Comparison of ENCODE assay signal across 8 cellular contexts in genomic region chr15:78565951-78566774, GRCh38. TPM values are rescaled to one million over a fixed set of nuclear protein-coding genes. Genes with fewer than 3 reads are reported as not detected.
DNase-seq lines count a peak whose midpoint lies in the region; ATAC-seq, FAIRE-seq and TF ChIP-seq lines count a peak whose summit lies in the region.

No MANE protein-coding gene starts in this region.

- 4% methylated on average over 19 of the region's 19 CpGs for WGBS in GM12878 (ENCODE audit: insufficient coverage, insufficient replicate concordance, low lambda C conversion rate, missing lambda C conversion rate)
- 5% methylated on average over 17 of the region's 19 CpGs for WGBS in right lobe of liver (ENCODE audit: insufficient coverage, low coverage, low lambda C conversion rate, missing lambda C conversion rate)

- peaks cover 11% of the 10 kb centered on the region for H3K79me2 ChIP-seq in GM12878 (ENCODE audit: control insufficient read depth, insufficient read depth, low read length)

- H3K4me1 ChIP-seq in GM12878 (ENCODE audit: control insufficient read depth, insufficient read depth, low read length): peaks cover 5% of the 10 kb centered on the region
- H3K4me1 ChIP-seq in right lobe of liver: peaks cover 0 to 5% (median 0%) of the 10 kb centered on the region in 4 donors
- peaks cover 5% of the 10 kb centered on the region for H3K4me1 ChIP-seq in upper lobe of right lung

- peak overlapping the region; percentile 83 for H3K4me3 ChIP-seq in GM12878
- peak overlapping the region; percentile 43 to 66 (median 45) for H3K4me3 ChIP-seq in right lobe of liver
- H3K4me3 ChIP-seq in upper lobe of right lung: peak overlapping the region; percentile 55

- H3K4me2 ChIP-seq in GM12878 (ENCODE audit: control insufficient read depth, insufficient read depth): peak overlapping the region; percentile 100

- TF ChIP-seq RAD21 in GM12878 (IDR thresholded peaks at IDR 0.05; ENCODE audit: insufficient read depth, low read depth, low read length): no peak

- H2AFZ ChIP-seq in GM12878 (ENCODE audit: control insufficient read depth, low read depth, low read length): peak overlapping the region; percentile 87

- intact Hi-C loops in GM12878 (cut with micrococcal nuclease; ENCODE audit: unreplicated experiment) (loop anchor here (1.0 kb wide), 1 partner anchor 26 kb away; the partner anchor contains the start of gene PSMA4), right lobe of liver (cut with DNase I) (no loop called here), upper lobe of right lung (cut with DNase I) (no loop called here)

- no peaks in the 10 kb centered on the region for H4K20me1 ChIP-seq in GM12878 (ENCODE audit: control insufficient read depth, insufficient read depth)

- DNase-seq in NCI-H345 (lab: John Stamatoyannopoulos, UW) (peak; percentile 21), NCI-H345 treated with DMSO at 0.1 percent for 48 hours (lab: John Stamatoyannopoulos, UW; ENCODE audit: unreplicated experiment) (no peak), H4 (ENCODE audit: low spot score) (peak; percentile 29), NCI-H146 treated with DMSO at 0.1 percent for 48 hours (lab: John Stamatoyannopoulos, UW; ENCODE audit: unreplicated experiment) (peak; percentile 23), GM12878 (ENCODE audit: low read depth, low spot score) (no peak), right lobe of liver (no peak), upper lobe of right lung (no peak), hippocampal formation (lab: John Stamatoyannopoulos, UW) (no peak)

- in situ Hi-C loops in GM12878 (cut with MboI): no loop called here

- ATAC-seq in GM12878: peak; percentile 34
- ATAC-seq in right lobe of liver: peak in 3 of 4 donors; percentile 10 to 34 (median 14)
- ATAC-seq in upper lobe of right lung: peak; percentile 7

- CTCF ChIA-PET in GM12878 (lab: Yijun Ruan, JAX): interaction anchor here (1.6 to 2.2 kb wide), 2 partner anchors 22 to 26 kb away, joined by 3 to 9 read pairs; partner anchors contain the start of gene PSMA4

- no peak for TF ChIP-seq EP300 in GM12878 (IDR thresholded peaks at IDR 0.05; ENCODE audit: borderline replicate concordance in 1 of 2, control insufficient read depth in 1 of 2, low read depth in 2 of 2, low read length in 2 of 2)

- no peaks in the 10 kb centered on the region for H3K9me3 ChIP-seq in GM12878 (replicated peaks; ENCODE audit: control insufficient read depth, insufficient read depth, low read length)
- no peaks in the 10 kb centered on the region for H3K9me3 ChIP-seq in right lobe of liver
- no peaks in the 10 kb centered on the region for H3K9me3 ChIP-seq in upper lobe of right lung

- H3K9ac ChIP-seq in GM12878 (ENCODE audit: control insufficient read depth, insufficient read depth, low read length): peak overlapping the region; percentile 80

- SMC1A ChIA-PET in GM12878 (lab: Charles Lee; ENCODE audit: uncharacterized antibody, unreplicated experiment): interaction anchor here (0.9 to 5.6 kb wide), 5 partner anchors 9 to 24 kb away, joined by 3 to 47 read pairs (median 4); partner anchors contain the start of gene PSMA4

- no peak for FAIRE-seq in GM12878 (lab: Jason Lieb, UNC)

- TSS peak; percentile 70 for BruUV-seq in GM12878 (replicated peaks; lab: Mats Ljungman, UMichigan)

- TF ChIP-seq POLR2A in GM12878 (IDR thresholded peaks at IDR 0.05; ENCODE audit: low read depth, low read length) (no peak), right lobe of liver (IDR thresholded peaks at IDR 0.05) (no peak)

- H3K36me3 ChIP-seq in GM12878 (ENCODE audit: control insufficient read depth in 2 of 2, insufficient read depth in 2 of 2, low read length in 1 of 2): no peaks in the 10 kb centered on the region
- no peaks in the 10 kb centered on the region for H3K36me3 ChIP-seq in right lobe of liver
- no peaks in the 10 kb centered on the region for H3K36me3 ChIP-seq in upper lobe of right lung

- H3K27me3 ChIP-seq in GM12878 (replicated peaks in 1 of 2; ENCODE audit: control insufficient read depth in 2 of 2, insufficient read depth in 2 of 2, low read length in 1 of 2): no peaks in the 10 kb centered on the region
- no peaks in the 10 kb centered on the region for H3K27me3 ChIP-seq in right lobe of liver
- H3K27me3 ChIP-seq in upper lobe of right lung: peaks cover 16% of the 10 kb centered on the region

- POLR2A ChIA-PET in GM12878 (lab: Charles Lee): interaction anchor here (0.8 to 2.5 kb wide), 5 partner anchors 9 to 26 kb away, joined by 3 to 23 read pairs (median 3); partner anchors contain the start of gene PSMA4

- RAD21 ChIA-PET in GM12878 (lab: Charles Lee; ENCODE audit: unreplicated experiment): interaction anchor here (0.7 to 2.3 kb wide), 5 partner anchors 13 to 26 kb away, joined by 3 to 18 read pairs (median 3); partner anchors contain the start of gene PSMA4

- H3K27ac ChIP-seq in GM12878 (ENCODE audit: control insufficient read depth, insufficient read depth) (peak overlapping the region; percentile 62), right lobe of liver (no peak overlapping the region), upper lobe of right lung (no peak overlapping the region)

- TF ChIP-seq CTCF in GM12878 (IDR thresholded peaks at IDR 0.05 in 2 of 3, conservative IDR thresholded peaks at IDR 0.05 in 1 of 3; ENCODE audit: control insufficient read depth in 2 of 3, extremely low read depth in 1 of 3, insufficient read depth in 1 of 3, low read depth in 3 of 3, low read length in 3 of 3): peak in 1 of 3 experiments; percentile 31; a peak in 1 of 6 replicates
- no peak for TF ChIP-seq CTCF in right lobe of liver (IDR thresholded peaks at IDR 0.05)
- no peak for TF ChIP-seq CTCF in upper lobe of right lung (IDR thresholded peaks at IDR 0.05)

RNA-seq across cellular contexts. Expression of gene CHRNA5, which starts 0.8 kb away (rescaled TPM):
- total RNA-seq in H4 (2014; rRNA removed; shearing (Covaris generic)): 27.0 and 39.4 TPM in 2 replicates
- 12.1 and 12.5 TPM in 2 replicates for total RNA-seq in GM12878 (2013; cell fraction: nucleolus; rRNA removed)
- 9.6 and 14.7 TPM in 2 replicates for total RNA-seq in GM12878 (2014; rRNA removed)
- total RNA-seq in GM12878 (2014; rRNA removed; fragmentation: Illumina TruSeq; extraction: Trizol): 14.7 and 16.4 TPM in 2 replicates
- total RNA-seq in GM12878 (2021): 14.3 and 14.8 TPM in 2 replicates
- 4.6 TPM for polyA plus RNA-seq in GM12878 (2011; ENCODE audit: low read depth)
- polyA plus RNA-seq in GM12878 (2011; rRNA removed): 16.4 and 25.1 TPM in 2 replicates
- 5.1 and 5.4 TPM in 2 replicates for polyA plus RNA-seq in GM12878 (2011; cell fraction: cytosol; rRNA removed)
- polyA plus RNA-seq in GM12878 (2011; cell fraction: nucleus; rRNA removed): 2.7 and 4.5 TPM in 2 replicates
- 6.5 TPM in 2 replicates for polyA plus RNA-seq in GM12878 (2012)
- 15.1 and 20.1 TPM in 2 replicates for polyA plus RNA-seq in GM12878 (2014; fragmentation: Illumina TruSeq; extraction: Trizol)
- 1 to 10 TPM; 2.6 to 6.1 TPM for polyA plus RNA-seq in GM12878 (2014; fragmentation: Nextera tagmentation; extraction: Ambion mirVana)
- 8.4 and 10.6 TPM in 2 replicates for polyA plus RNA-seq in GM12878 (2014; rRNA removed)
- polyA plus RNA-seq in GM12878 (2016; fragmentation: Nextera tagmentation; extraction: Ambion mirVana): 10 to 100 TPM in 1 of 2 experiments, under 1 TPM in 1; 0.74 to 21.4 TPM
- polyA minus RNA-seq in GM12878 (2011; rRNA and poly(A)+ RNA removed): 4.4 and 11.6 TPM in 2 replicates
- polyA minus RNA-seq in GM12878 (2011; cell fraction: cytosol; rRNA and poly(A)+ RNA removed): 0.94 and 4.8 TPM in 2 replicates
- 1.3 and 2.4 TPM in 2 replicates for polyA minus RNA-seq in GM12878 (2011; cell fraction: nucleus; rRNA and poly(A)+ RNA removed)
- total RNA-seq in right lobe of liver: under 1 TPM in 5 of 6 experiments, not detected in 1; 0.19 to 0.56 (median 0.38) TPM
- 1.2 TPM for total RNA-seq in upper lobe of right lung

RNA-seq across cellular contexts. Expression of gene PSMA4, which starts 25.9 kb away (rescaled TPM):
- total RNA-seq in H4 (2014; rRNA removed; shearing (Covaris generic)): 610 and 702 TPM in 2 replicates
- total RNA-seq in GM12878 (2013; cell fraction: nucleolus; rRNA removed): 87.8 and 92.9 TPM in 2 replicates
- total RNA-seq in GM12878 (2014; rRNA removed): 210 and 266 TPM in 2 replicates
- total RNA-seq in GM12878 (2014; rRNA removed; fragmentation: Illumina TruSeq; extraction: Trizol): 388 and 393 TPM in 2 replicates
- 264 and 268 TPM in 2 replicates for total RNA-seq in GM12878 (2021)
- 242 TPM for polyA plus RNA-seq in GM12878 (2011; ENCODE audit: low read depth)
- polyA plus RNA-seq in GM12878 (2011; rRNA removed): 560 and 713 TPM in 2 replicates
- 278 and 284 TPM in 2 replicates for polyA plus RNA-seq in GM12878 (2011; cell fraction: cytosol; rRNA removed)
- polyA plus RNA-seq in GM12878 (2011; cell fraction: nucleus; rRNA removed): 198 and 233 TPM in 2 replicates
- polyA plus RNA-seq in GM12878 (2012): 256 and 258 TPM in 2 replicates
- polyA plus RNA-seq in GM12878 (2014; fragmentation: Illumina TruSeq; extraction: Trizol): 562 and 695 TPM in 2 replicates
- polyA plus RNA-seq in GM12878 (2014; fragmentation: Nextera tagmentation; extraction: Ambion mirVana): 1,000 to 10,000 TPM; 1,117 to 1,221 TPM
- polyA plus RNA-seq in GM12878 (2014; rRNA removed): 277 and 369 TPM in 2 replicates
- 100 to 1,000 TPM; 533 to 563 TPM for polyA plus RNA-seq in GM12878 (2016; fragmentation: Nextera tagmentation; extraction: Ambion mirVana)
- 130 and 177 TPM in 2 replicates for polyA minus RNA-seq in GM12878 (2011; rRNA and poly(A)+ RNA removed)
- 44.6 and 64.8 TPM in 2 replicates for polyA minus RNA-seq in GM12878 (2011; cell fraction: cytosol; rRNA and poly(A)+ RNA removed)
- 46.9 and 61.7 TPM in 2 replicates for polyA minus RNA-seq in GM12878 (2011; cell fraction: nucleus; rRNA and poly(A)+ RNA removed)
- 100 to 1,000 TPM in 3 of 6 experiments, 10 to 100 TPM in 3; 66.1 to 147 (median 92.3) TPM for total RNA-seq in right lobe of liver
- total RNA-seq in upper lobe of right lung: 112 TPM

RNA-seq across cellular contexts. Expression of gene CHRNA3, which starts 54.6 kb away (rescaled TPM):
- 0.04 TPM in 1 of 2 replicates, not detected in the other for total RNA-seq in H4 (2014; rRNA removed; shearing (Covaris generic))
- not detected in 2 replicates for total RNA-seq in GM12878 (2013; cell fraction: nucleolus; rRNA removed)
- total RNA-seq in GM12878 (2014; rRNA removed) (not detected in 2 replicates), GM12878 (2014; rRNA removed; fragmentation: Illumina TruSeq; extraction: Trizol) (not detected in 2 replicates), GM12878 (2021) (not detected in 2 replicates), right lobe of liver (not detected), upper lobe of right lung (not detected)
- not detected for polyA plus RNA-seq in GM12878 (2011; ENCODE audit: low read depth)
- polyA plus RNA-seq in GM12878 (2011; rRNA removed) (not detected in 2 replicates), GM12878 (2014; fragmentation: Illumina TruSeq; extraction: Trizol) (not detected in 2 replicates), GM12878 (2014; fragmentation: Nextera tagmentation; extraction: Ambion mirVana) (under 1 TPM; 0.06 to 0.09 TPM), GM12878 (2014; rRNA removed) (not detected in 2 replicates), GM12878 (2016; fragmentation: Nextera tagmentation; extraction: Ambion mirVana) (under 1 TPM in 1 of 2 experiments, not detected in 1; 0.19 TPM)
- not detected in 2 replicates for polyA plus RNA-seq in GM12878 (2011; cell fraction: cytosol; rRNA removed)
- not detected in 2 replicates for polyA plus RNA-seq in GM12878 (2011; cell fraction: nucleus; rRNA removed)
- polyA plus RNA-seq in GM12878 (2012): 0.32 and 0.62 TPM in 2 replicates
- not detected in 2 replicates for polyA minus RNA-seq in GM12878 (2011; rRNA and poly(A)+ RNA removed)
- polyA minus RNA-seq in GM12878 (2011; cell fraction: cytosol; rRNA and poly(A)+ RNA removed): not detected in 2 replicates
- not detected in 2 replicates for polyA minus RNA-seq in GM12878 (2011; cell fraction: nucleus; rRNA and poly(A)+ RNA removed)

RNA-seq across cellular contexts. Expression of gene HYKK, which starts 58.8 kb away (rescaled TPM):
- 5.5 and 9.3 TPM in 2 replicates for total RNA-seq in H4 (2014; rRNA removed; shearing (Covaris generic))
- 1.6 and 2.1 TPM in 2 replicates for total RNA-seq in GM12878 (2013; cell fraction: nucleolus; rRNA removed)
- total RNA-seq in GM12878 (2014; rRNA removed) (0.27 and 0.79 TPM in 2 replicates), GM12878 (2014; rRNA removed; fragmentation: Illumina TruSeq; extraction: Trizol) (0.46 and 0.98 TPM in 2 replicates), GM12878 (2021) (0.23 and 0.66 TPM in 2 replicates), right lobe of liver (1 to 10 TPM; 3.7 to 8.9 (median 5.2) TPM), upper lobe of right lung (4.1 TPM)
- polyA plus RNA-seq in GM12878 (2011; ENCODE audit: low read depth): 0.62 TPM
- polyA plus RNA-seq in GM12878 (2011; rRNA removed) (0.75 and 0.79 TPM in 2 replicates), GM12878 (2014; fragmentation: Illumina TruSeq; extraction: Trizol) (0.66 and 1.0 TPM in 2 replicates), GM12878 (2014; fragmentation: Nextera tagmentation; extraction: Ambion mirVana) (under 1 TPM; 0.15 to 0.34 TPM), GM12878 (2014; rRNA removed) (0.55 and 0.62 TPM in 2 replicates), GM12878 (2016; fragmentation: Nextera tagmentation; extraction: Ambion mirVana) (under 1 TPM; 0.28 to 0.43 TPM)
- polyA plus RNA-seq in GM12878 (2011; cell fraction: cytosol; rRNA removed): 0.55 and 0.78 TPM in 2 replicates
- 0.60 and 0.67 TPM in 2 replicates for polyA plus RNA-seq in GM12878 (2011; cell fraction: nucleus; rRNA removed)
- polyA plus RNA-seq in GM12878 (2012): 0.51 and 0.90 TPM in 2 replicates
- polyA minus RNA-seq in GM12878 (2011; rRNA and poly(A)+ RNA removed): 0.41 and 0.95 TPM in 2 replicates
- not detected in 2 replicates for polyA minus RNA-seq in GM12878 (2011; cell fraction: cytosol; rRNA and poly(A)+ RNA removed)
- polyA minus RNA-seq in GM12878 (2011; cell fraction: nucleus; rRNA and poly(A)+ RNA removed): 0.12 and 0.38 TPM in 2 replicates

Comparison
In these comparisons a context has a peak if more than half of its experiments do, and no peak if none do; other contexts are left out.
1. DNase-seq: peak in NCI-H345 (single experiment), H4 (single experiment) and NCI-H146 treated with DMSO at 0.1 percent for 48 hours (single experiment); none in NCI-H345 treated with DMSO at 0.1 percent for 48 hours (single experiment), GM12878 (single experiment), right lobe of liver (0 of 3), upper lobe of right lung (single experiment) and hippocampal formation (0 of 2).
2. Peak in every context shown above with its lines, with median percentiles within 50 percentile points of each other: ATAC-seq and H3K4me3 ChIP-seq.